ENCODE assay signal across 29 cellular contexts in the genomic region with DNA sequence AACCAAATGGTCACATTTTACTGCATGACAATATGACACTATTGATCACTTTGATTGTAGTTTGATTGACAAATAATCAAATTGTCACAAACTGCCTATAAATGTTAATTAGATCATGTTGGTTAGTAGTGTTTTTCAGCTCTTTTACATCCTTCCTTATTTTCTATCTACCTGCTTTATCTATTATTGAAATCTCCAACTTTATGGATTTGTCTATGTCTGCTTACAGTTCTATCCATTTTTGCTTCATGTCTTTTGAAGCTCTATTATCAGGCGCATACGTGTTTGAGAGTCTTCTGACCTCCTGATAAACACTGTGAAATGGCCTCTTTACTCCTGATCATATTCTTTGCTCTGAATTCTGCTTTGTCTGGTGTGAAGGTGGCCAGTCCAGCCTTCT.
DNase-seq lines count a peak whose midpoint lies in the region; ATAC-seq, FAIRE-seq and TF ChIP-seq lines count a peak whose summit lies in the region.
"Had no signal": no experiment of that assay in that cellular context is flagged by ENCODE, and none has a peak within 500 bp of the region (broad histone marks: within the 10 kb centered on the region; RNA-seq: fewer than 3 reads in every experiment).

No MANE protein-coding gene starts in this region.

- H3K4me2 ChIP-seq in A549, result no peak overlapping the region
- no peak overlapping the region for H3K4me2 ChIP-seq in K562 (ENCODE audit: insufficient read depth, low read length)
- H3K4me2 ChIP-seq: BLaER1; BLaER1 treated with 17β-estradiol and CSF1 and Interleukin-3, amounts not matched to agents 10 nM and 100 nM had no signal

- 89% methylated on average over 2 of the region's 2 CpGs for WGBS in A549 (ENCODE audit: missing lambda C conversion rate)
- WGBS in K562 (ENCODE audit: insufficient coverage, low coverage, missing lambda C conversion rate), result 9% methylated on average over 2 of the region's 2 CpGs

- no peak for TF ChIP-seq EP300 in A549 (IDR thresholded peaks at IDR 0.05)
- TF ChIP-seq EP300 in K562 (IDR thresholded peaks at IDR 0.05; ENCODE audit: low read length), result no peak

- TF ChIP-seq POLR2A in A549 (IDR thresholded peaks at IDR 0.05; ENCODE audit: low read length), result no peak
- no peak for TF ChIP-seq POLR2A in K562 (conservative IDR thresholded peaks at IDR 0.05)
- TF ChIP-seq POLR2A in Peyer's patch (IDR thresholded peaks at IDR 0.05), result no peak

- BruUV-seq in K562 (replicated peaks; lab: Mats Ljungman, UMichigan), result no TSS peak

- H3K27ac ChIP-seq in A549, result no peak overlapping the region
- no peak overlapping the region for H3K27ac ChIP-seq in K562 (ENCODE audit: extremely low read depth, low read depth, low read length)
- H3K27ac ChIP-seq in Peyer's patch, result no peak overlapping the region
- H3K27ac ChIP-seq: 22Rv1; BLaER1; BLaER1 treated with 17β-estradiol and CSF1 and Interleukin-3, amounts not matched to agents 10 nM and 100 nM; C4-2B had no signal

- CTCF ChIA-PET in A549 (lab: Yijun Ruan, JAX), result interaction anchor here (1.2 kb wide), 1 partner anchor 71 kb away, joined by 3 read pairs; no protein-coding TSS in a partner anchor
- CTCF ChIA-PET in K562 (lab: Yijun Ruan, JAX; ENCODE audit: low intra/inter-chr PET ratio), result no interaction called here

- TF ChIP-seq RAD21 in A549 (conservative IDR thresholded peaks at IDR 0.05 in 1 of 2, IDR thresholded peaks at IDR 0.05 in 1 of 2), result no peak
- TF ChIP-seq RAD21 in K562 (CRISPR knock-in tag; conservative IDR thresholded peaks at IDR 0.05 in 1 of 2, IDR thresholded peaks at IDR 0.05 in 1 of 2), result no peak

- no peak overlapping the region for H3K9ac ChIP-seq in K562 (ENCODE audit: insufficient read depth in 1 of 2, low read depth in 2 of 2, low read length in 2 of 2)
- H3K9ac ChIP-seq: BLaER1; BLaER1 treated with 17β-estradiol and CSF1 and Interleukin-3, amounts not matched to agents 10 nM and 100 nM had no signal

- no peaks in the 10 kb centered on the region for H3K79me2 ChIP-seq in K562 (ENCODE audit: control insufficient read depth, insufficient read depth, low read length)

- H3K27me3 ChIP-seq in K562 (ENCODE audit: control insufficient read depth in 2 of 2, insufficient read depth in 2 of 2, low read length in 2 of 2) (peaks cover 34 to 71% of the 10 kb centered on the region in 2 experiments), Peyer's patch (no peaks in the 10 kb centered on the region)
- H3K27me3 ChIP-seq: BE2C had no signal

- H2AFZ ChIP-seq in K562 (ENCODE audit: low read depth, low read length), result no peak overlapping the region

- H3K9me1 ChIP-seq in K562 (ENCODE audit: control insufficient read depth, insufficient read depth, low read length), result no peaks in the 10 kb centered on the region

- H3K9me3 ChIP-seq in A549, result no peaks in the 10 kb centered on the region
- H3K9me3 ChIP-seq in K562 (replicated peaks; ENCODE audit: control insufficient read depth, insufficient read depth, low read depth, low read length), result no peaks in the 10 kb centered on the region
- peaks cover 0 to 10% (median 3%) of the 10 kb centered on the region in 4 donors for H3K9me3 ChIP-seq in Peyer's patch
- H3K9me3 ChIP-seq: BE2C, Caco-2 had no signal

- intact Hi-C loops in K562 (cut with micrococcal nuclease), result no loop called here

- H3K4me1 ChIP-seq in A549 (no peaks in the 10 kb centered on the region), K562 (replicated peaks in 1 of 2; ENCODE audit: control insufficient read depth in 2 of 2, insufficient read depth in 2 of 2, low read length in 2 of 2) (peaks cover 0 to 33% of the 10 kb centered on the region in 2 experiments; a peak in 2 of 5 replicates), Peyer's patch (no peaks in the 10 kb centered on the region)
- H3K4me1 ChIP-seq: Caco-2 had no signal

- no peak for DNase-seq in A549 (ENCODE audit: low read depth in 1 of 2, low spot score in 1 of 2)
- no peak for DNase-seq in K562 (ENCODE audit: extremely low read depth in 1 of 4, low spot score in 3 of 4)
- no peak for DNase-seq in Peyer's patch
- DNase-seq: 8988T; ACHN; AML-193; BE2C; C1 segment of cervical spinal cord; Caco-2; Calu3; CD4-positive, alpha-beta memory T cell; CD4-positive, alpha-beta T cell; CD4-positive, CD25-positive, alpha-beta regulatory T cell; CD8-positive, alpha-beta memory T cell; CD8-positive, alpha-beta T cell; COR-L47; DMS 273 treated with DMSO at 0.1 percent for 48 hours; DMS153; DMS53; DMS79; DND-41; EL had no signal

- peak; percentile 18 for FAIRE-seq in A549 (lab: Jason Lieb, UNC)
- FAIRE-seq in K562 (lab: Jason Lieb, UNC), result no peak
- FAIRE-seq: A204.1, D721Med had no signal

- H4K20me1 ChIP-seq in K562 (replicated peaks; ENCODE audit: control insufficient read depth, insufficient read depth, low read length), result peaks cover 14% of the 10 kb centered on the region

- in situ Hi-C loops in K562 (cut with MboI), result no loop called here

- TF ChIP-seq CTCF in A549 (IDR thresholded peaks at IDR 0.05) (no peak), K562 (IDR thresholded peaks at IDR 0.05 in 2 of 3, conservative IDR thresholded peaks at IDR 0.05 in 1 of 3; ENCODE audit: insufficient read depth in 2 of 3, low read depth in 1 of 3, low read length in 3 of 3) (no peak), Peyer's patch (IDR thresholded peaks at IDR 0.05) (no peak)

- H3K4me3 ChIP-seq in A549, result no peak overlapping the region
- no peak overlapping the region for H3K4me3 ChIP-seq in K562
- H3K4me3 ChIP-seq in Peyer's patch, result no peak overlapping the region
- H3K4me3 ChIP-seq: BLaER1; BLaER1 treated with 17β-estradiol and CSF1 and Interleukin-3, amounts not matched to agents 10 nM and 100 nM had no signal

- no peaks in the 10 kb centered on the region for H3K36me3 ChIP-seq in K562 (ENCODE audit: control insufficient read depth, insufficient read depth, low read length)
- H3K36me3 ChIP-seq in Peyer's patch, result peaks cover 0 to 8% (median 0%) of the 10 kb centered on the region in 3 donors
- H3K36me3 ChIP-seq: BE2C had no signal

- POLR2A ChIA-PET in A549 (lab: Yijun Ruan, JAX) (no interaction called here), K562 (lab: Yijun Ruan, JAX) (interaction anchor here (1.0 kb wide), 1 partner anchor 13 kb away, joined by 4 read pairs; no protein-coding TSS in a partner anchor)

- ATAC-seq in A549 (no peak), K562 (no peak), HG02763 (IDR thresholded peaks at IDR 0.05; ENCODE audit: unreplicated experiment) (no peak)
- ATAC-seq: CD8-positive, alpha-beta T cell had no signal

TF ChIP-seq in A549, 52 proteins besides CTCF, POLR2A, EP300 and RAD21 (continues in another document):
- TF ChIP-seq HDAC2 (IDR thresholded peaks at IDR 0.05) (no peak), FOXS1 (CRISPR knock-in tag; IDR thresholded peaks at IDR 0.05) (no peak), NPAS2 (CRISPR knock-in tag; IDR thresholded peaks at IDR 0.05; ENCODE audit: borderline replicate concordance) (no peak), POLR2AphosphoS2 (conservative IDR thresholded peaks at IDR 0.05; ENCODE audit: low read length) (no peak), KDM1A (IDR thresholded peaks at IDR 0.05; ENCODE audit: low read depth) (no peak), BHLHE40 (IDR thresholded peaks at IDR 0.05; ENCODE audit: low read depth, low read length) (no peak), CBX2 (IDR thresholded peaks at IDR 0.05; ENCODE audit: borderline replicate concordance, low read depth) (no peak)
- TF ChIP-seq, protein P1, sequence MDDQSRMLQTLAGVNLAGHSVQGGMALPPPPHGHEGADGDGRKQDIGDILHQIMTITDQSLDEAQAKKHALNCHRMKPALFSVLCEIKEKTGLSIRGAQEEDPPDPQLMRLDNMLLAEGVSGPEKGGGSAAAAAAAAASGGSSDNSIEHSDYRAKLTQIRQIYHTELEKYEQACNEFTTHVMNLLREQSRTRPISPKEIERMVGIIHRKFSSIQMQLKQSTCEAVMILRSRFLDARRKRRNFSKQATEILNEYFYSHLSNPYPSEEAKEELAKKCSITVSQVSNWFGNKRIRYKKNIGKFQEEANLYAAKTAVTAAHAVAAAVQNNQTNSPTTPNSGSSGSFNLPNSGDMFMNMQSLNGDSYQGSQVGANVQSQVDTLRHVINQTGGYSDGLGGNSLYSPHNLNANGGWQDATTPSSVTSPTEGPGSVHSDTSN (IDR thresholded peaks at IDR 0.05), result no peak

TF ChIP-seq in K562, 482 proteins besides CTCF, POLR2A, EP300 and RAD21 (continues in another document):
- TF ChIP-seq KDM2B (CRISPR knock-in tag; IDR thresholded peaks at IDR 0.05), result no peak
